Comparison of ENCODE assay signal across 8 cellular contexts in genomic region chrX:41137589-41137988, GRCh38.
A peak's percentile ranks its signal among the peaks of the same experiment; 100 is the strongest.
DNase-seq lines count a peak whose midpoint lies in the region; ATAC-seq and FAIRE-seq lines count a peak whose summit lies in the region.

No MANE protein-coding gene starts in this region.

- in situ Hi-C loops in ACHN (cut with HindIII; ENCODE audit: low pct_ligation_motif_present, low pct_unique_long_range_greater_than_20kb, low sequenced_read_pairs): no loop called here

- ATAC-seq in HG03175 (IDR thresholded peaks at IDR 0.05; ENCODE audit: unreplicated experiment): no peak
- no peak for ATAC-seq in GM18870 (IDR thresholded peaks at IDR 0.05; ENCODE audit: unreplicated experiment)

- peak; percentile 81 for FAIRE-seq in RCC 7860 (lab: Jason Lieb, UNC)

- DNase-seq in ACHN (peak; percentile 10), ELR (ENCODE audit: low read depth) (peak; percentile 35), RCC 7860 (ENCODE audit: low spot score) (peak; percentile 3), fibroblast of the conjunctiva (ENCODE audit: low read depth) (peak; percentile 5)
- DNase-seq in stimulated activated CD4-positive, alpha-beta T cell treated with anti-CD3 and anti-CD28 coated beads, Interleukin-15, amount 100 ng/mL, for 24 hours: no peak
- no peak for DNase-seq in stimulated activated CD4-positive, alpha-beta T cell treated with anti-CD3 and anti-CD28 coated beads, Interleukin-4, amount 100 ng/mL, for 4 hours

Comparison
In these comparisons a context has a peak if more than half of its experiments do, and no peak if none do; other contexts are left out.
1. DNase-seq: peak in ACHN (single experiment), ELR (single experiment), RCC 7860 (single experiment) and fibroblast of the conjunctiva (single experiment); none in stimulated activated CD4-positive, alpha-beta T cell treated with anti-CD3 and anti-CD28 coated beads, Interleukin-15, amount 100 ng/mL, for 24 hours (single experiment) and stimulated activated CD4-positive, alpha-beta T cell treated with anti-CD3 and anti-CD28 coated beads, Interleukin-4, amount 100 ng/mL, for 4 hours (0 of 2).